12 cellular contexts compared by ENCODE assay signal in the genomic region with DNA sequence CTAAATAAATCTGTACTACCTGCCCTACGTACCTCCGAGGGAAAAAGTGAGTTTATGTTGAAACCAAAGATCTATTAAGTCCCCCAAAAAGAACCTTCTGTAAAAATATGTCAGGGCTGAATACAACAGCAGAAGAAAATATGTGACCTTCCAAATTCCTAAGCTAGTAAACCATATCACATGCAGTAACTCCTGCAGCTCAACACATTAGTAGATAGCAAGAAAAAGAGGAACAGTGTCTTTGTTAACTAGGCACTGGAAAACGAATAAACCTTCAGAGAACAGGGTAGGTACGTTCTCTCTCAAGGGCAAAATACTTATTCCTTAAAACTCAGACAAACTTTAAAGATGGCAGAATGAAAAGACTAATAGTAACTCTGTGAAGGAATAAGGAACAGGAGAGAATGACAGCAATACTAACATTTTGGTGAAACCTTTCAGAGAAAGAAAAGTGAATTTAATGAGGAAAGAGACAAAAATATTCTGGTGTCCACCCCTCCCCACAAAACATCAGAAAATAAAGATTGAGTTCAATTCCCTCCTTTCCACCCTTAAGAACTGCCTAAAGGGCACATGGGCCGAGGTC. TPM values are rescaled to one million over a fixed set of nuclear protein-coding genes. Genes with fewer than 3 reads are reported as not detected.
DNase-seq lines count a peak whose midpoint lies in the region; ATAC-seq and TF ChIP-seq lines count a peak whose summit lies in the region.
"Had no signal": no experiment of that assay in that cellular context is flagged by ENCODE, and none has a peak within 500 bp of the region (broad histone marks: within the 10 kb centered on the region; RNA-seq: fewer than 3 reads in every experiment).

No MANE protein-coding gene starts in this region.

- H3K27me3 Mint-ChIP-seq in Caco-2 (ENCODE audit: insufficient read depth, unreplicated experiment) (no peaks in the 10 kb centered on the region), neural crest cell (ENCODE audit: low read depth) (no peaks in the 10 kb centered on the region)
- H3K27me3 Mint-ChIP-seq in activated T-helper 1 cell treated with anti-CD3 and anti-CD28 coated beads, Interleukin-12 subunit alpha, Interleukin-12 subunit beta, Interleukin-2, Interleukin-4 antibody, amounts not matched to agents 30 ng/mL and 10 ng/mL and 1 ng/mL, durations not matched to agents 14 hours and 24 hours and 36 hours (ENCODE audit: insufficient read depth) = no peaks in the 10 kb centered on the region
- no peaks in the 10 kb centered on the region for H3K27me3 Mint-ChIP-seq in naive thymus-derived CD4-positive, alpha-beta T cell
- H3K27me3 Mint-ChIP-seq: activated CD4-positive, alpha-beta T cell treated with anti-CD3 and anti-CD28 coated beads, Interleukin-2, amount 10 ng/mL, durations not matched to agents 7 days and 5 days had no signal

- no TSS peak for BruUV-seq in Caco-2 (replicated peaks; lab: Mats Ljungman, UMichigan)

- POLR2A ChIA-PET in Caco-2 (lab: Charles Lee) = interaction anchor here (2.5 kb wide), 1 partner anchor 18 kb away, joined by 29 read pairs; a partner anchor contains a TSS
- POLR2A ChIA-PET in naive thymus-derived CD4-positive, alpha-beta T cell (lab: Charles Lee) = interaction anchor here (1.2 kb wide), 1 partner anchor 18 kb away, joined by 6 read pairs; a partner anchor contains a TSS

- H3K27ac Mint-ChIP-seq in Caco-2 (ENCODE audit: unreplicated experiment) (peak overlapping the region; percentile 55), neural crest cell (ENCODE audit: unreplicated experiment) (peak overlapping the region; percentile 36)
- no peak overlapping the region for H3K27ac Mint-ChIP-seq in activated T-helper 1 cell treated with anti-CD3 and anti-CD28 coated beads, Interleukin-12 subunit alpha, Interleukin-12 subunit beta, Interleukin-2, Interleukin-4 antibody, amounts not matched to agents 30 ng/mL and 10 ng/mL and 1 ng/mL, durations not matched to agents 14 hours and 24 hours and 36 hours
- H3K27ac Mint-ChIP-seq in naive thymus-derived CD4-positive, alpha-beta T cell = peak overlapping the region in 4 of 9 donors; percentile 22 to 61 (median 52)
- H3K27ac Mint-ChIP-seq: activated CD4-positive, alpha-beta T cell treated with anti-CD3 and anti-CD28 coated beads, Interleukin-2, amount 10 ng/mL, durations not matched to agents 7 days and 5 days had no signal

- no peaks in the 10 kb centered on the region for H3K9me3 ChIP-seq in Caco-2
- no peaks in the 10 kb centered on the region for H3K9me3 ChIP-seq in naive thymus-derived CD4-positive, alpha-beta T cell (ENCODE audit: control insufficient read depth in 2 of 3, low read length in 3 of 3)

- no peak for TF ChIP-seq CTCF in Caco-2 (IDR thresholded peaks at IDR 0.05; ENCODE audit: insufficient read depth in 1 of 2, low read depth in 1 of 2, low read length in 1 of 2, severe bottlenecking in 1 of 2, unreplicated experiment in 1 of 2)
- TF ChIP-seq CTCF in choroid plexus epithelial cell (conservative IDR thresholded peaks at IDR 0.05; ENCODE audit: low read depth, low read length) = no peak
- no peak for TF ChIP-seq CTCF in neural crest cell (conservative IDR thresholded peaks at IDR 0.05)
- TF ChIP-seq CTCF in omental fat pad (IDR thresholded peaks at IDR 0.05) = no peak

- H3K36me3 Mint-ChIP-seq in Caco-2 (ENCODE audit: insufficient read depth, unreplicated experiment) (peaks cover 5% of the 10 kb centered on the region), neural crest cell (ENCODE audit: low read depth) (peaks cover 2% of the 10 kb centered on the region)
- H3K36me3 Mint-ChIP-seq in activated T-helper 1 cell treated with anti-CD3 and anti-CD28 coated beads, Interleukin-12 subunit alpha, Interleukin-12 subunit beta, Interleukin-2, Interleukin-4 antibody, amounts not matched to agents 30 ng/mL and 10 ng/mL and 1 ng/mL, durations not matched to agents 14 hours and 24 hours and 36 hours (ENCODE audit: low read depth) = peaks cover 10% of the 10 kb centered on the region
- peaks cover 0 to 15% (median 3%) of the 10 kb centered on the region in 5 donors for H3K36me3 Mint-ChIP-seq in naive thymus-derived CD4-positive, alpha-beta T cell

- no peak overlapping the region for H3K27ac ChIP-seq in naive thymus-derived CD4-positive, alpha-beta T cell (ENCODE audit: low read depth, low read length)

- no peak for ATAC-seq in omental fat pad (ENCODE audit: low FRiP score)
- ATAC-seq in left lobe of liver = no peak
- no peak for ATAC-seq in naive thymus-derived CD4-positive, alpha-beta T cell

- intact Hi-C loops in Caco-2 (cut with micrococcal nuclease; ENCODE audit: unreplicated experiment) = loop anchor here (1.0 kb wide), 1 partner anchor 17 kb away; no protein-coding TSS in a partner anchor
- intact Hi-C loops in activated T-helper 1 cell treated with anti-CD3 and anti-CD28 coated beads, Interleukin-12 subunit alpha, Interleukin-12 subunit beta, Interleukin-2, Interleukin-4 antibody, amounts not matched to agents 30 ng/mL and 10 ng/mL and 1 ng/mL, durations not matched to agents 14 hours and 24 hours and 36 hours (cut with micrococcal nuclease) = no loop called here
- intact Hi-C loops in naive thymus-derived CD4-positive, alpha-beta T cell (cut with micrococcal nuclease) = no loop called here

- H3K27me3 ChIP-seq in Caco-2 (replicated peaks; ENCODE audit: control insufficient read depth, insufficient read depth, low read length) = no peaks in the 10 kb centered on the region
- H3K27me3 ChIP-seq in naive thymus-derived CD4-positive, alpha-beta T cell (ENCODE audit: control insufficient read depth in 2 of 2, insufficient read depth in 2 of 2, low read length in 2 of 2) = no peaks in the 10 kb centered on the region

- H3K4me3 Mint-ChIP-seq in Caco-2 (ENCODE audit: unreplicated experiment) = no peak overlapping the region
- H3K4me3 Mint-ChIP-seq in neural crest cell = peak overlapping the region; percentile 71
- H3K4me3 Mint-ChIP-seq in activated T-helper 1 cell treated with anti-CD3 and anti-CD28 coated beads, Interleukin-12 subunit alpha, Interleukin-12 subunit beta, Interleukin-2, Interleukin-4 antibody, amounts not matched to agents 30 ng/mL and 10 ng/mL and 1 ng/mL, durations not matched to agents 14 hours and 24 hours and 36 hours = no peak overlapping the region
- no peak overlapping the region for H3K4me3 Mint-ChIP-seq in naive thymus-derived CD4-positive, alpha-beta T cell
- H3K4me3 Mint-ChIP-seq: activated CD4-positive, alpha-beta T cell treated with anti-CD3 and anti-CD28 coated beads, Interleukin-2, amount 10 ng/mL, durations not matched to agents 7 days and 5 days had no signal

- no peaks in the 10 kb centered on the region for H3K9me3 Mint-ChIP-seq in Caco-2 (ENCODE audit: unreplicated experiment)
- no peaks in the 10 kb centered on the region for H3K9me3 Mint-ChIP-seq in neural crest cell
- no peaks in the 10 kb centered on the region for H3K9me3 Mint-ChIP-seq in activated T-helper 1 cell treated with anti-CD3 and anti-CD28 coated beads, Interleukin-12 subunit alpha, Interleukin-12 subunit beta, Interleukin-2, Interleukin-4 antibody, amounts not matched to agents 30 ng/mL and 10 ng/mL and 1 ng/mL, durations not matched to agents 14 hours and 24 hours and 36 hours
- H3K9me3 Mint-ChIP-seq in naive thymus-derived CD4-positive, alpha-beta T cell = no peaks in the 10 kb centered on the region
- H3K9me3 Mint-ChIP-seq: activated CD4-positive, alpha-beta T cell treated with anti-CD3 and anti-CD28 coated beads, Interleukin-2, amount 10 ng/mL, durations not matched to agents 7 days and 5 days had no signal

- H3K4me1 Mint-ChIP-seq in Caco-2 (ENCODE audit: low read depth, unreplicated experiment) (peaks cover 15% of the 10 kb centered on the region), neural crest cell (peaks cover 69% of the 10 kb centered on the region)
- H3K4me1 Mint-ChIP-seq in activated T-helper 1 cell treated with anti-CD3 and anti-CD28 coated beads, Interleukin-12 subunit alpha, Interleukin-12 subunit beta, Interleukin-2, Interleukin-4 antibody, amounts not matched to agents 30 ng/mL and 10 ng/mL and 1 ng/mL, durations not matched to agents 14 hours and 24 hours and 36 hours (ENCODE audit: low read depth) = peaks cover 19% of the 10 kb centered on the region
- peaks cover 20 to 51% (median 35%) of the 10 kb centered on the region in 7 donors for H3K4me1 Mint-ChIP-seq in naive thymus-derived CD4-positive, alpha-beta T cell

- peaks cover 22% of the 10 kb centered on the region for H3K4me1 ChIP-seq in Caco-2
- peaks cover 0 to 19% of the 10 kb centered on the region in 2 donors for H3K4me1 ChIP-seq in naive thymus-derived CD4-positive, alpha-beta T cell (ENCODE audit: control insufficient read depth in 2 of 2, insufficient read depth in 2 of 2, low read length in 2 of 2)

- CTCF ChIA-PET in Caco-2 (lab: Charles Lee) = interaction anchor here (0.6 to 1.6 kb wide), 3 partner anchors 10 to 283 kb away, joined by 3 to 6 read pairs (median 3); no protein-coding TSS in a partner anchor
- CTCF ChIA-PET in naive thymus-derived CD4-positive, alpha-beta T cell (lab: Charles Lee) = interaction anchor here (1.2 to 1.3 kb wide), 3 partner anchors 10 to 99 kb away, joined by 3 to 7 read pairs (median 3); no protein-coding TSS in a partner anchor

- no peak for DNase-seq in Caco-2
- peak; percentile 57 for DNase-seq in MV-4-11 (lab: John Stamatoyannopoulos, UW)
- peak; percentile 77 for DNase-seq in choroid plexus epithelial cell (ENCODE audit: low read depth)
- no peak for DNase-seq in neural crest cell (ENCODE audit: low read depth, low spot score)
- DNase-seq in activated T-helper 1 cell treated with anti-CD3 and anti-CD28 coated beads, Interleukin-12 subunit alpha, Interleukin-12 subunit beta, Interleukin-2, Interleukin-4 antibody, amounts not matched to agents 30 ng/mL and 10 ng/mL and 1 ng/mL, durations not matched to agents 14 hours and 24 hours and 36 hours (ENCODE audit: low spot score) = no peak
- no peak for DNase-seq in omental fat pad (ENCODE audit: low spot score)
- no peak for DNase-seq in left lobe of liver (ENCODE audit: low spot score)
- no peak for DNase-seq in naive thymus-derived CD4-positive, alpha-beta T cell
- DNase-seq: activated CD4-positive, alpha-beta T cell treated with anti-CD3 and anti-CD28 coated beads, Interleukin-2, amount 10 ng/mL, durations not matched to agents 7 days and 5 days; DMS79; NCI-H146 had no signal

- H3K4me3 ChIP-seq in Caco-2 (ENCODE audit: low read depth, low read length) (no peak overlapping the region), choroid plexus epithelial cell (ENCODE audit: low read depth, low read length) (peak overlapping the region; percentile 20)
- no peak overlapping the region for H3K4me3 ChIP-seq in naive thymus-derived CD4-positive, alpha-beta T cell (ENCODE audit: low read length)
- H3K4me3 ChIP-seq: skin epidermis had no signal

- H3K36me3 ChIP-seq in Caco-2 (ENCODE audit: control insufficient read depth, insufficient read depth, low read length) = no peaks in the 10 kb centered on the region
- H3K36me3 ChIP-seq in naive thymus-derived CD4-positive, alpha-beta T cell (ENCODE audit: control insufficient read depth in 2 of 3, insufficient read depth in 3 of 3, low read length in 3 of 3) = peaks cover 0 to 6% (median 0%) of the 10 kb centered on the region in 3 experiments

RNA-seq across cellular contexts. Expression of a gene that starts 18.0 kb away (rescaled TPM):
- total RNA-seq in Caco-2 (2022) = 85.2 and 85.5 TPM in 2 replicates
- total RNA-seq in neural crest cell = 369 and 401 TPM in 2 replicates
- 99.8 and 106 TPM in 2 replicates for total RNA-seq in activated T-helper 1 cell treated with anti-CD3 and anti-CD28 coated beads, Interleukin-12 subunit alpha, Interleukin-12 subunit beta, Interleukin-2, Interleukin-4 antibody, amounts not matched to agents 30 ng/mL and 10 ng/mL and 1 ng/mL, durations not matched to agents 14 hours and 24 hours and 36 hours
- total RNA-seq in omental fat pad = 10 to 100 TPM; 20.9 to 38.8 (median 25.3) TPM
- 21.9 TPM for total RNA-seq in left lobe of liver
- 100 to 1,000 TPM in 1 of 5 experiments, 10 to 100 TPM in 4; 40.3 to 133 (median 77.2) TPM for total RNA-seq in naive thymus-derived CD4-positive, alpha-beta T cell
- 10 to 100 TPM; 28.2 to 34.5 TPM for polyA plus RNA-seq in naive thymus-derived CD4-positive, alpha-beta T cell

RNA-seq across cellular contexts. Expression of a gene that starts 18.6 kb away (rescaled TPM):
- 1,364 and 1,426 TPM in 2 replicates for total RNA-seq in Caco-2 (2022)
- total RNA-seq in neural crest cell = 3,205 and 3,261 TPM in 2 replicates
- 1,740 and 1,765 TPM in 2 replicates for total RNA-seq in activated T-helper 1 cell treated with anti-CD3 and anti-CD28 coated beads, Interleukin-12 subunit alpha, Interleukin-12 subunit beta, Interleukin-2, Interleukin-4 antibody, amounts not matched to agents 30 ng/mL and 10 ng/mL and 1 ng/mL, durations not matched to agents 14 hours and 24 hours and 36 hours
- total RNA-seq in omental fat pad = 100 to 1,000 TPM; 352 to 497 (median 414) TPM
- total RNA-seq in left lobe of liver = 144 TPM
- 1,000 to 10,000 TPM; 1,019 to 1,660 (median 1,193) TPM for total RNA-seq in naive thymus-derived CD4-positive, alpha-beta T cell
- polyA plus RNA-seq in naive thymus-derived CD4-positive, alpha-beta T cell = 1,000 to 10,000 TPM in 1 of 2 donors, 100 to 1,000 TPM in 1; 933 to 1,045 TPM

RNA-seq across cellular contexts. Expression of a gene that starts 38.9 kb away (rescaled TPM):
- total RNA-seq in Caco-2 (2022) (5.7 and 6.2 TPM in 2 replicates), neural crest cell (0.32 TPM in 1 of 2 replicates, not detected in the other), omental fat pad (10 to 100 TPM in 1 of 4 donors, 1 to 10 TPM in 2, under 1 TPM in 1; 0.72 to 16.9 (median 2.1) TPM), left lobe of liver (0.68 TPM)
- not detected in 2 replicates for total RNA-seq in activated T-helper 1 cell treated with anti-CD3 and anti-CD28 coated beads, Interleukin-12 subunit alpha, Interleukin-12 subunit beta, Interleukin-2, Interleukin-4 antibody, amounts not matched to agents 30 ng/mL and 10 ng/mL and 1 ng/mL, durations not matched to agents 14 hours and 24 hours and 36 hours
- total RNA-seq in naive thymus-derived CD4-positive, alpha-beta T cell = 10 to 100 TPM in 1 of 5 experiments, 1 to 10 TPM in 1, not detected in 3; 2.0 to 23.3 TPM
- under 1 TPM in 1 of 2 donors, not detected in 1; 0.61 TPM for polyA plus RNA-seq in naive thymus-derived CD4-positive, alpha-beta T cell
- total RNA-seq: activated CD4-positive, alpha-beta T cell treated with anti-CD3 and anti-CD28 coated beads, Interleukin-2, amount 10 ng/mL, durations not matched to agents 7 days and 5 days had no signal

Comparison
In these comparisons a context has a peak if more than half of its experiments do, and no peak if none do; other contexts are left out.
1. DNase-seq: peak in MV-4-11 (single experiment) and choroid plexus epithelial cell (single experiment); none in Caco-2 (0 of 2), neural crest cell (single experiment), activated T-helper 1 cell treated with anti-CD3 and anti-CD28 coated beads, Interleukin-12 subunit alpha, Interleukin-12 subunit beta, Interleukin-2, Interleukin-4 antibody, amounts not matched to agents 30 ng/mL and 10 ng/mL and 1 ng/mL, durations not matched to agents 14 hours and 24 hours and 36 hours (single experiment), omental fat pad (single experiment), left lobe of liver (single experiment) and naive thymus-derived CD4-positive, alpha-beta T cell (0 of 9).